22 cellular contexts compared by ENCODE assay signal in the genomic region with DNA sequence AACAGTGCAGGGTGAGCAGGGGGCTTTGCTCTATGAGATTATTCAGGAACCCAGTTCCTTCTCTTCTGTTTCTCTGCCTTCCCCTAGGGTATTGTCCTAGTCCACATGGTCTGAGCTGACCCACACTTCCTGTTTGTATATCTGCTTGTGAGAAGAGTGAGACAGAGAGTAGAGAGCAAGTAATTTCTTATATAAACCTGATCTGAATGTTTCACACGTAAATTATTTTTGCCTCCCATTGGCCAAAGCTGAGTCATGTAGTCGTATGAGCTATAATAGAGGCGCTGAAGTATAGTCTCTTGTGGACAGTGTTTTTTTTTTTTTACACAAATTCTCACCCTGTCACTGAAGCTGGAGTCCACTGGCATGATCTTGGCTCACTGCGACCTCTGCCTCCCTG.
DNase-seq lines count a peak whose midpoint lies in the region; ATAC-seq and TF ChIP-seq lines count a peak whose summit lies in the region.
"Had no signal": no experiment of that assay in that cellular context is flagged by ENCODE, and none has a peak within 500 bp of the region (broad histone marks: within the 10 kb centered on the region; RNA-seq: fewer than 3 reads in every experiment).

No MANE protein-coding gene starts in this region.

- H3K4me1 ChIP-seq in psoas muscle = no peaks in the 10 kb centered on the region
- H3K4me1 ChIP-seq: Peyer's patch, SJSA1 had no signal

- WGBS in psoas muscle, 3 donors = 68 to 86% (median 76%) methylated on average over 4 of the region's 4 CpGs

- DNase-seq in A172 (ENCODE audit: low spot score) (peak; percentile 25), EH (ENCODE audit: low read depth) (peak; percentile 34), NB4 (ENCODE audit: low read depth) (peak; percentile 19), astrocyte of the spinal cord (ENCODE audit: low read depth, low spot score) (peak; percentile 35), psoas muscle (no peak), SKM-1 treated with dmso at 0.1 percent for 144 hours (lab: John Stamatoyannopoulos, UW; ENCODE audit: unreplicated experiment) (no peak)
- no peak for DNase-seq in activated naive CD4-positive, alpha-beta T cell treated with anti-CD3 and anti-CD28 coated beads, Interleukin-2, amount 50 U/mL, for 72 hours (ENCODE audit: low spot score in 2 of 2)
- no peak for DNase-seq in activated CD4-positive, alpha-beta T cell treated with anti-CD3 and anti-CD28 coated beads, Interleukin-2, amount 50 U/mL, for 1 hour
- DNase-seq: 8988T, H7, NCI-H1105, NCI-H2081, NCI-H2171, NCI-H345, NCI-H524, NCI-H82, Peyer's patch had no signal

- no peaks in the 10 kb centered on the region for H3K9me3 ChIP-seq in psoas muscle
- H3K9me3 ChIP-seq: Peyer's patch, SJSA1 had no signal

- TF ChIP-seq CTCF in NB4 (IDR thresholded peaks at IDR 0.05; ENCODE audit: low read depth, low read length) = no peak
- TF ChIP-seq CTCF in astrocyte of the spinal cord (IDR thresholded peaks at IDR 0.05; ENCODE audit: low read depth, low read length) = no peak
- no peak for TF ChIP-seq CTCF in psoas muscle (IDR thresholded peaks at IDR 0.05)

- H3K36me3 ChIP-seq in psoas muscle (ENCODE audit: insufficient read depth in 1 of 2, low read depth in 1 of 2) = no peaks in the 10 kb centered on the region
- H3K36me3 ChIP-seq: Peyer's patch, SJSA1 had no signal

- no peak overlapping the region for H3K27ac Mint-ChIP-seq in activated naive CD4-positive, alpha-beta T cell treated with anti-CD3 and anti-CD28 coated beads, Interleukin-2, amount 50 U/mL, for 72 hours
- H3K27ac Mint-ChIP-seq: B cell; T-helper 1 cell treated with Interleukin-12 subunit alpha and Interleukin-12 subunit beta and Interleukin-4 antibody, amounts not matched to agents 30 μg/mL and 1 μg/mL, for 36 hours had no signal

- ATAC-seq in psoas muscle = no peak
- no peak for ATAC-seq in activated naive CD4-positive, alpha-beta T cell treated with anti-CD3 and anti-CD28 coated beads, Interleukin-2, amount 50 U/mL, for 72 hours
- ATAC-seq: K562, Right ventricle myocardium inferior had no signal

- H3K9me3 Mint-ChIP-seq in activated naive CD4-positive, alpha-beta T cell treated with anti-CD3 and anti-CD28 coated beads, Interleukin-2, amount 50 U/mL, for 72 hours = no peaks in the 10 kb centered on the region
- H3K9me3 Mint-ChIP-seq: T-helper 1 cell treated with Interleukin-12 subunit alpha and Interleukin-12 subunit beta and Interleukin-4 antibody, amounts not matched to agents 30 μg/mL and 1 μg/mL, for 36 hours had no signal

- H3K27ac ChIP-seq in psoas muscle = no peak overlapping the region
- H3K27ac ChIP-seq: Peyer's patch, SJSA1 had no signal

- no peak for TF ChIP-seq POLR2A in NB4 (IDR thresholded peaks at IDR 0.05; ENCODE audit: extremely low read depth, insufficient read length)

- H3K4me3 ChIP-seq in NB4 (ENCODE audit: low read depth, low read length) (no peak overlapping the region), astrocyte of the spinal cord (ENCODE audit: low read depth, low read length) (no peak overlapping the region), psoas muscle (no peak overlapping the region)
- H3K4me3 ChIP-seq: K562, Peyer's patch, SJSA1 had no signal

- no peaks in the 10 kb centered on the region for H3K36me3 Mint-ChIP-seq in activated naive CD4-positive, alpha-beta T cell treated with anti-CD3 and anti-CD28 coated beads, Interleukin-2, amount 50 U/mL, for 72 hours

- intact Hi-C loops in psoas muscle (cut with DNase I) = no loop called here

- peaks cover 0 to 2% (median 0%) of the 10 kb centered on the region in 3 donors for H3K27me3 ChIP-seq in psoas muscle (ENCODE audit: insufficient read depth in 3 of 3, low read length in 2 of 3)
- H3K27me3 ChIP-seq: Peyer's patch, SJSA1 had no signal

- in situ Hi-C loops in astrocyte of the spinal cord (cut with HindIII; ENCODE audit: low sequenced_read_pairs) = no loop called here

Comparison
In these comparisons a context has a peak if more than half of its experiments do, and no peak if none do; other contexts are left out.
1. DNase-seq: peak in A172 (single experiment), EH (single experiment), NB4 (single experiment) and astrocyte of the spinal cord (single experiment); none in psoas muscle (0 of 2), SKM-1 treated with dmso at 0.1 percent for 144 hours (single experiment), activated naive CD4-positive, alpha-beta T cell treated with anti-CD3 and anti-CD28 coated beads, Interleukin-2, amount 50 U/mL, for 72 hours (0 of 2) and activated CD4-positive, alpha-beta T cell treated with anti-CD3 and anti-CD28 coated beads, Interleukin-2, amount 50 U/mL, for 1 hour (single experiment).